In genomic region chr22:22855617-22856308, GRCh38 we compare ENCODE assay signal across 8 cellular contexts. TPM values are rescaled to one million over a fixed set of nuclear protein-coding genes. Genes with fewer than 3 reads are reported as not detected.
DNase-seq lines count a peak whose midpoint lies in the region; ATAC-seq and TF ChIP-seq lines count a peak whose summit lies in the region.

No MANE protein-coding gene starts in this region.

- H3K4me3 Mint-ChIP-seq in MCF 10A (ENCODE audit: unreplicated experiment): no peak overlapping the region
- H3K4me3 Mint-ChIP-seq in stimulated activated effector memory CD8-positive, alpha-beta T cell treated with anti-CD3 and anti-CD28 coated beads, Interleukin-12 subunit alpha, Interleukin-12 subunit beta, amount 100 ng/mL, for 72 hours: no peak overlapping the region

- H3K9me2 ChIP-seq in SK-N-SH: no peaks in the 10 kb centered on the region

- H4K20me1 ChIP-seq in SK-N-SH (ENCODE audit: insufficient read depth): no peaks in the 10 kb centered on the region

- TF ChIP-seq CTCF in MCF 10A (IDR thresholded peaks at IDR 0.05; ENCODE audit: unreplicated experiment) (peak; percentile 36), breast epithelium (IDR thresholded peaks at IDR 0.05) (no peak), SK-N-SH (IDR thresholded peaks at IDR 0.05) (peak; percentile 55), fibroblast of mammary gland (conservative IDR thresholded peaks at IDR 0.05; ENCODE audit: control insufficient read depth, insufficient read depth, low read depth, low read length) (peak; percentile 38)

- no peak for TF ChIP-seq EP300 in SK-N-SH (IDR thresholded peaks at IDR 0.05; ENCODE audit: borderline replicate concordance in 1 of 2, low read depth in 1 of 2, low read length in 1 of 2)

- POLR2A ChIA-PET in MCF 10A (lab: Yijun Ruan, JAX) (no interaction called here), SK-N-SH (lab: Yijun Ruan, JAX) (no interaction called here)

- H3K36me3 Mint-ChIP-seq in MCF 10A (ENCODE audit: insufficient read depth, unreplicated experiment): no peaks in the 10 kb centered on the region
- H3K36me3 Mint-ChIP-seq in stimulated activated effector memory CD8-positive, alpha-beta T cell treated with anti-CD3 and anti-CD28 coated beads, Interleukin-12 subunit alpha, Interleukin-12 subunit beta, amount 100 ng/mL, for 72 hours: no peaks in the 10 kb centered on the region

- no peak overlapping the region for H3K4me2 ChIP-seq in SK-N-SH

- H2AFZ ChIP-seq in SK-N-SH (ENCODE audit: low read depth): no peak overlapping the region

- no peak overlapping the region for H3K9ac ChIP-seq in SK-N-SH

- H3K4me1 Mint-ChIP-seq in MCF 10A (ENCODE audit: insufficient read depth, unreplicated experiment): no peaks in the 10 kb centered on the region
- H3K4me1 Mint-ChIP-seq in stimulated activated effector memory CD8-positive, alpha-beta T cell treated with anti-CD3 and anti-CD28 coated beads, Interleukin-12 subunit alpha, Interleukin-12 subunit beta, amount 100 ng/mL, for 72 hours: peaks cover 24% of the 10 kb centered on the region

- H3K27me3 Mint-ChIP-seq in MCF 10A (ENCODE audit: insufficient read depth, unreplicated experiment): peaks cover 70% of the 10 kb centered on the region

- H3K9me3 ChIP-seq in breast epithelium (no peaks in the 10 kb centered on the region), SK-N-SH (no peaks in the 10 kb centered on the region)

- H3K4me3 ChIP-seq in breast epithelium (no peak overlapping the region), SK-N-SH (ENCODE audit: low read depth in 2 of 2, low read length in 1 of 2) (no peak overlapping the region), fibroblast of mammary gland (ENCODE audit: control insufficient read depth, low read depth, low read length) (no peak overlapping the region)

- intact Hi-C loops in MCF 10A (cut with micrococcal nuclease): loop anchor here (1.0 kb wide), 1 partner anchor 29 kb away; no protein-coding TSS in a partner anchor
- intact Hi-C loops in breast epithelium (cut with DNase I; ENCODE audit: low total_unique reads): no loop called here

- peak; percentile 90 for ATAC-seq in stimulated activated effector memory CD8-positive, alpha-beta T cell treated with anti-CD3 and anti-CD28 coated beads, Interleukin-12 subunit alpha, Interleukin-12 subunit beta, amount 100 ng/mL, for 72 hours
- no peak for ATAC-seq in HG02571 (IDR thresholded peaks at IDR 0.05; ENCODE audit: unreplicated experiment)
- no peak for ATAC-seq in GM21526 (IDR thresholded peaks at IDR 0.05; ENCODE audit: low FRiP score, unreplicated experiment)

- H3F3A ChIP-seq in SK-N-SH (replicated peaks; ENCODE audit: insufficient read depth): no peaks in the 10 kb centered on the region

- H3K27ac ChIP-seq in breast epithelium: no peak overlapping the region
- no peak overlapping the region for H3K27ac ChIP-seq in SK-N-SH (ENCODE audit: low read depth in 2 of 2, low read length in 1 of 2)

- H3K36me3 ChIP-seq in breast epithelium (no peaks in the 10 kb centered on the region), SK-N-SH (replicated peaks in 1 of 2; ENCODE audit: control insufficient read depth in 1 of 2, insufficient read depth in 2 of 2, low read length in 1 of 2) (no peaks in the 10 kb centered on the region)

- H3K27me3 ChIP-seq in breast epithelium: peaks cover 0 to 7% of the 10 kb centered on the region in 2 donors
- peaks cover 6% of the 10 kb centered on the region; the same call in 1 of the 2 replicates for H3K27me3 ChIP-seq in SK-N-SH (ENCODE audit: insufficient read depth)

- no peaks in the 10 kb centered on the region for H3K9me3 Mint-ChIP-seq in MCF 10A (ENCODE audit: unreplicated experiment)
- no peaks in the 10 kb centered on the region for H3K9me3 Mint-ChIP-seq in stimulated activated effector memory CD8-positive, alpha-beta T cell treated with anti-CD3 and anti-CD28 coated beads, Interleukin-12 subunit alpha, Interleukin-12 subunit beta, amount 100 ng/mL, for 72 hours

- H3K79me2 ChIP-seq in SK-N-SH (ENCODE audit: insufficient read depth): no peaks in the 10 kb centered on the region

- TF ChIP-seq RAD21 in SK-N-SH (IDR thresholded peaks at IDR 0.05; ENCODE audit: low read length): peak; percentile 60

- DNase-seq in MCF 10A (ENCODE audit: unreplicated experiment) (peak; percentile 34), breast epithelium (ENCODE audit: low spot score in 2 of 2) (no peak), SK-N-SH (peak; percentile 68), fibroblast of mammary gland (ENCODE audit: low read depth) (peak; percentile 10), amygdala (lab: John Stamatoyannopoulos, UW) (no peak)
- DNase-seq in stimulated activated effector memory CD8-positive, alpha-beta T cell treated with anti-CD3 and anti-CD28 coated beads, Interleukin-12 subunit alpha, Interleukin-12 subunit beta, amount 100 ng/mL, for 72 hours (ENCODE audit: low spot score in 2 of 2): peak in 1 of 2 donors; percentile 37

- TF ChIP-seq POLR2A in breast epithelium (IDR thresholded peaks at IDR 0.05): no peak

- 68% methylated on average over 4 of the region's 5 CpGs for WGBS in SK-N-SH (ENCODE audit: low lambda C conversion rate)

- H3K4me1 ChIP-seq in breast epithelium (no peaks in the 10 kb centered on the region), SK-N-SH (ENCODE audit: control insufficient read depth in 1 of 2, insufficient read depth in 2 of 2, low read depth in 1 of 2, low read length in 1 of 2) (no peaks in the 10 kb centered on the region; a peak in 1 of 4 replicates)

- no peak overlapping the region for H3K27ac Mint-ChIP-seq in MCF 10A (ENCODE audit: low read depth, unreplicated experiment)
- peak overlapping the region; percentile 79 for H3K27ac Mint-ChIP-seq in stimulated activated effector memory CD8-positive, alpha-beta T cell treated with anti-CD3 and anti-CD28 coated beads, Interleukin-12 subunit alpha, Interleukin-12 subunit beta, amount 100 ng/mL, for 72 hours

- BruUV-seq in MCF 10A (replicated peaks; lab: Mats Ljungman, UMichigan): no TSS peak

- CTCF ChIA-PET in MCF 10A (lab: Yijun Ruan, JAX): interaction anchor here (0.7 to 1.2 kb wide), 3 partner anchors 13 to 46 kb away, joined by 3 to 4 read pairs (median 3); no protein-coding TSS in a partner anchor
- CTCF ChIA-PET in SK-N-SH (lab: Yijun Ruan, JAX): interaction anchor here (0.6 to 15.0 kb wide), 43 partner anchors 7 to 646 kb away, joined by 3 to 344 read pairs (median 5); partner anchors contain the start of gene IGLL5

TF ChIP-seq in SK-N-SH, 30 proteins besides CTCF, POLR2A, EP300 and RAD21:
- no peak for TF ChIP-seq CHD2 (IDR thresholded peaks at IDR 0.05; ENCODE audit: low read length, partially characterized antibody)
- TF ChIP-seq SMC3 (IDR thresholded peaks at IDR 0.05; ENCODE audit: low read depth, low read length): peak; percentile 48

RNA-seq across cellular contexts. Expression of gene IGLL5, which starts 31.9 kb away (rescaled TPM):
- total RNA-seq in MCF 10A (2022) (not detected in 2 replicates), breast epithelium (10 to 100 TPM in 2 of 3 donors, not detected in 1; 11.1 to 41.3 TPM)
- polyA plus RNA-seq in SK-N-SH (2012; rRNA removed): not detected in 2 replicates
- not detected in 2 replicates for polyA plus RNA-seq in SK-N-SH (2012; cell fraction: cytosol; rRNA removed)
- not detected in 2 replicates for polyA plus RNA-seq in SK-N-SH (2012; cell fraction: nucleus; rRNA removed)

Comparison
In these comparisons a context has a peak if more than half of its experiments do, and no peak if none do; other contexts are left out.
1. DNase-seq: peak in MCF 10A (single experiment), SK-N-SH (single experiment) and fibroblast of mammary gland (single experiment); none in breast epithelium (0 of 2) and amygdala (0 of 56).
2. CTCF ChIP-seq: peak in MCF 10A (single experiment), SK-N-SH (single experiment) and fibroblast of mammary gland (single experiment); none in breast epithelium (0 of 3).